In the genomic region with DNA sequence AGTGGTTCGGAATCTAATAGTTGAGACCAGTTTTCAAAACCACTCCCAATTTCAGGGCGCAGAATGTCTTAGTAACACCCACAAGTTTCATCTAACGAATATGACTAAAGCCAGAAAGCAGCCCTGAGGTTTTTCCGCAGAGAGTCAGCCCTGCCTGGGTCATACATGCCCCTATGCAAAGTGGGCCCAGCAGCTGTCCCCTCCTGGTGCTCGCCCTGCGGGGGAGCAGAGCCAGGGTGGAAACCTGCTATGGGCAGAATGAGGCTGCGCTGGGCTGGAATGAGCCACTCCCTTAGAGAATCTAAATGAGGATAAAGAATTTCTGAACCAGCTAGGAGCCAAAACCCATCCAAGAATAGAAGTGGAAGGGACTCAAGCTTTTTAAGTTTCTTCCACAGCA, we compare ENCODE assay signal across 8 cellular contexts.
DNase-seq lines count a peak whose midpoint lies in the region; ATAC-seq and TF ChIP-seq lines count a peak whose summit lies in the region.
"Not testable (repeated sequence)": the region's sequence is repeated elsewhere in the genome, so short reads cannot be mapped to it uniquely, and the experiment has no call there.

No MANE protein-coding gene starts in this region.

- H3K4me2 ChIP-seq in neural progenitor cell = peak overlapping the region; percentile 18

- not testable (repeated sequence) for H2AFZ ChIP-seq in neural progenitor cell (replicated peaks)

- peaks cover 25% of the 10 kb centered on the region for H3K4me1 Mint-ChIP-seq in activated CD4-positive, alpha-beta memory T cell treated with anti-CD3 and anti-CD28 coated beads for 36 hours (ENCODE audit: low read depth)
- not testable (repeated sequence) for H3K4me1 Mint-ChIP-seq in neural progenitor cell; stimulated activated memory B cell treated with anti-CD40 and anti-IgM and Interleukin-4, amounts not matched to agents 10 μg/mL and 1 μg/mL and 100 μg/mL, for 72 hours

- H3K9ac ChIP-seq in neural progenitor cell = not testable (repeated sequence)

- intact Hi-C loops in activated CD4-positive, alpha-beta memory T cell treated with anti-CD3 and anti-CD28 coated beads for 36 hours (cut with micrococcal nuclease) = loop anchor here (1.0 kb wide), 1 partner anchor 49 kb away; no protein-coding TSS in a partner anchor

- H3K4me3 ChIP-seq in neural progenitor cell = not testable (repeated sequence)

- not testable (repeated sequence) for H3K36me3 ChIP-seq in neural progenitor cell

- peak overlapping the region; percentile 54 for H3K27ac Mint-ChIP-seq in activated CD4-positive, alpha-beta memory T cell treated with anti-CD3 and anti-CD28 coated beads for 36 hours
- not testable (repeated sequence) for H3K27ac Mint-ChIP-seq in neural progenitor cell; stimulated activated memory B cell treated with anti-CD40 and anti-IgM and Interleukin-4, amounts not matched to agents 10 μg/mL and 1 μg/mL and 100 μg/mL, for 72 hours

- H3K27me3 ChIP-seq in neural progenitor cell = not testable (repeated sequence)

- not testable (repeated sequence) for H3K9me3 Mint-ChIP-seq in activated CD4-positive, alpha-beta memory T cell treated with anti-CD3 and anti-CD28 coated beads for 36 hours; neural progenitor cell; stimulated activated memory B cell treated with anti-CD40 and anti-IgM and Interleukin-4, amounts not matched to agents 10 μg/mL and 1 μg/mL and 100 μg/mL, for 72 hours

- H3K79me2 ChIP-seq in neural progenitor cell (ENCODE audit: low read depth) = not testable (repeated sequence)

- CTCF ChIA-PET in activated CD4-positive, alpha-beta memory T cell treated with anti-CD3 and anti-CD28 coated beads for 36 hours (lab: Charles Lee) = not testable (repeated sequence)

- not testable (repeated sequence) for H3F3A ChIP-seq in neural progenitor cell (ENCODE audit: low read depth)

- peak; percentile 74 for ATAC-seq in GM18498 (IDR thresholded peaks at IDR 0.05; ENCODE audit: unreplicated experiment)
- peak; percentile 51 for ATAC-seq in GM21381 (IDR thresholded peaks at IDR 0.05; ENCODE audit: unreplicated experiment)
- ATAC-seq in HG02678 (IDR thresholded peaks at IDR 0.05; ENCODE audit: unreplicated experiment) = peak; percentile 59
- ATAC-seq in HG03521 (IDR thresholded peaks at IDR 0.05; ENCODE audit: unreplicated experiment) = peak; percentile 68
- ATAC-seq in stimulated activated memory B cell treated with anti-CD40 and anti-IgM and Interleukin-4, amounts not matched to agents 10 μg/mL and 1 μg/mL and 100 μg/mL, for 72 hours = peak; percentile 70

- peak; percentile 72 for DNase-seq in activated CD4-positive, alpha-beta memory T cell treated with anti-CD3 and anti-CD28 coated beads for 36 hours
- DNase-seq in astrocyte of the hippocampus (ENCODE audit: low read depth, low spot score) (peak; percentile 51), neural progenitor cell (ENCODE audit: low spot score) (peak; percentile 29)

- H3K27ac ChIP-seq in neural progenitor cell = not testable (repeated sequence)

- not testable (repeated sequence) for H4K20me1 ChIP-seq in neural progenitor cell (ENCODE audit: low read depth)

- not testable (repeated sequence) for TF ChIP-seq CTCF in neural progenitor cell (IDR thresholded peaks at IDR 0.05)

- H3K4me3 Mint-ChIP-seq in activated CD4-positive, alpha-beta memory T cell treated with anti-CD3 and anti-CD28 coated beads for 36 hours; neural progenitor cell; stimulated activated memory B cell treated with anti-CD40 and anti-IgM and Interleukin-4, amounts not matched to agents 10 μg/mL and 1 μg/mL and 100 μg/mL, for 72 hours: not testable (repeated sequence)

- H3K9me3 ChIP-seq in neural progenitor cell (ENCODE audit: low read depth) = not testable (repeated sequence)

- not testable (repeated sequence) for H3K4me1 ChIP-seq in neural progenitor cell

- H3K36me3 Mint-ChIP-seq in activated CD4-positive, alpha-beta memory T cell treated with anti-CD3 and anti-CD28 coated beads for 36 hours; neural progenitor cell; stimulated activated memory B cell treated with anti-CD40 and anti-IgM and Interleukin-4, amounts not matched to agents 10 μg/mL and 1 μg/mL and 100 μg/mL, for 72 hours: not testable (repeated sequence)

- not testable (repeated sequence) for H3K27me3 Mint-ChIP-seq in activated CD4-positive, alpha-beta memory T cell treated with anti-CD3 and anti-CD28 coated beads for 36 hours; neural progenitor cell (ENCODE audit: insufficient read depth, low read depth); stimulated activated memory B cell treated with anti-CD40 and anti-IgM and Interleukin-4, amounts not matched to agents 10 μg/mL and 1 μg/mL and 100 μg/mL, for 72 hours

- POLR2A ChIA-PET in activated CD4-positive, alpha-beta memory T cell treated with anti-CD3 and anti-CD28 coated beads for 36 hours (lab: Charles Lee) = interaction anchor here (0.5 to 1.4 kb wide), 4 partner anchors 11 to 73 kb away, joined by 3 to 8 read pairs (median 5); no protein-coding TSS in a partner anchor
